1 cellular context compared by ENCODE assay signal in genomic region chr16:29926675-29927522, GRCh38.
TF ChIP-seq lines count a peak whose summit lies in the region.

No MANE protein-coding gene starts in this region.

TF ChIP-seq in K562, 482 proteins besides CTCF, POLR2A, EP300 and RAD21 (continues in another document):
- TF ChIP-seq, protein P1, sequence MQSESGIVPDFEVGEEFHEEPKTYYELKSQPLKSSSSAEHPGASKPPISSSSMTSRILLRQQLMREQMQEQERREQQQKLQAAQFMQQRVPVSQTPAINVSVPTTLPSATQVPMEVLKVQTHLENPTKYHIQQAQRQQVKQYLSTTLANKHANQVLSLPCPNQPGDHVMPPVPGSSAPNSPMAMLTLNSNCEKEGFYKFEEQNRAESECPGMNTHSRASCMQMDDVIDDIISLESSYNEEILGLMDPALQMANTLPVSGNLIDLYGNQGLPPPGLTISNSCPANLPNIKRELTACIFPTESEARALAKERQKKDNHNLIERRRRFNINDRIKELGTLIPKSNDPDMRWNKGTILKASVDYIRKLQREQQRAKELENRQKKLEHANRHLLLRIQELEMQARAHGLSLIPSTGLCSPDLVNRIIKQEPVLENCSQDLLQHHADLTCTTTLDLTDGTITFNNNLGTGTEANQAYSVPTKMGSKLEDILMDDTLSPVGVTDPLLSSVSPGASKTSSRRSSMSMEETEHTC (IDR thresholded peaks at IDR 0.05) = no peak
- no peak for TF ChIP-seq SIN3A (IDR thresholded peaks at IDR 0.05; ENCODE audit: borderline replicate concordance in 2 of 2, control insufficient read depth in 1 of 2, low read depth in 2 of 2, low read length in 2 of 2)
- no peak for TF ChIP-seq PRMT5 (CRISPR knock-in tag; IDR thresholded peaks at IDR 0.05)
- TF ChIP-seq ZNF507 (tag; conservative IDR thresholded peaks at IDR 0.05) = no peak
- TF ChIP-seq KLF13 (tag; IDR thresholded peaks at IDR 0.05; ENCODE audit: borderline replicate concordance, low read depth) = no peak
- no peak for TF ChIP-seq CREM (IDR thresholded peaks at IDR 0.05; ENCODE audit: low read depth)
- peak; percentile 5 for TF ChIP-seq HNRNPLL (IDR thresholded peaks at IDR 0.05; ENCODE audit: low read depth, low read length, poor library complexity, severe bottlenecking)
- TF ChIP-seq ZC3H11A (IDR thresholded peaks at IDR 0.05; ENCODE audit: low read depth, low read length) = no peak
- TF ChIP-seq RBM39 (optimal IDR thresholded peaks at IDR 0.05; ENCODE audit: low read depth, low read length) = no peak
- no peak for TF ChIP-seq ZNF77 (CRISPR knock-in tag; IDR thresholded peaks at IDR 0.05)
- 0 out of 2 replicates have a peak, but pooled peaks have one; percentile 18 for TF ChIP-seq ZNF384 (IDR thresholded peaks at IDR 0.05; ENCODE audit: low read depth, low read length)
- no peak for TF ChIP-seq CBFA2T2 (conservative IDR thresholded peaks at IDR 0.05)
- TF ChIP-seq L3MBTL2 (IDR thresholded peaks at IDR 0.05) = no peak
- TF ChIP-seq, protein P2, sequence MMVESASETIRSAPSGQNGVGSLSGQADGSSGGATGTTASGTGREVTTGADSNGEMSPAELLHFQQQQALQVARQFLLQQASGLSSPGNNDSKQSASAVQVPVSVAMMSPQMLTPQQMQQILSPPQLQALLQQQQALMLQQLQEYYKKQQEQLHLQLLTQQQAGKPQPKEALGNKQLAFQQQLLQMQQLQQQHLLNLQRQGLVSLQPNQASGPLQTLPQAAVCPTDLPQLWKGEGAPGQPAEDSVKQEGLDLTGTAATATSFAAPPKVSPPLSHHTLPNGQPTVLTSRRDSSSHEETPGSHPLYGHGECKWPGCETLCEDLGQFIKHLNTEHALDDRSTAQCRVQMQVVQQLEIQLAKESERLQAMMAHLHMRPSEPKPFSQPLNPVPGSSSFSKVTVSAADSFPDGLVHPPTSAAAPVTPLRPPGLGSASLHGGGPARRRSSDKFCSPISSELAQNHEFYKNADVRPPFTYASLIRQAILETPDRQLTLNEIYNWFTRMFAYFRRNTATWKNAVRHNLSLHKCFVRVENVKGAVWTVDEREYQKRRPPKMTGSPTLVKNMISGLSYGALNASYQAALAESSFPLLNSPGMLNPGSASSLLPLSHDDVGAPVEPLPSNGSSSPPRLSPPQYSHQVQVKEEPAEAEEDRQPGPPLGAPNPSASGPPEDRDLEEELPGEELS (CRISPR knock-in tag; IDR thresholded peaks at IDR 0.05; ENCODE audit: borderline replicate concordance) = no peak
- TF ChIP-seq ZNF354B (CRISPR knock-in tag; IDR thresholded peaks at IDR 0.05) = no peak
- peak; percentile 7; the same call in 1 of the 2 replicates for TF ChIP-seq CEBPG (CRISPR knock-in tag; IDR thresholded peaks at IDR 0.05)
- TF ChIP-seq CEBPG (tag; conservative IDR thresholded peaks at IDR 0.05 in 1 of 2, IDR thresholded peaks at IDR 0.05 in 1 of 2) = no peak
- TF ChIP-seq TEAD1 (CRISPR knock-in tag; IDR thresholded peaks at IDR 0.05) = peak in 1 of 2 experiments; percentile 34; a peak in 1 of 4 replicates
- TF ChIP-seq ZBTB34 (CRISPR knock-in tag; IDR thresholded peaks at IDR 0.05) = no peak
- TF ChIP-seq MGA (IDR thresholded peaks at IDR 0.05) = 0 out of 2 replicates have a peak, but pooled peaks have one; percentile 51
- TF ChIP-seq DDX20 (tag; IDR thresholded peaks at IDR 0.05; ENCODE audit: low read depth) = no peak
- no peak for TF ChIP-seq PRDM10 (IDR thresholded peaks at IDR 0.05; ENCODE audit: partially characterized antibody)
- no peak for TF ChIP-seq ADNP (tag; IDR thresholded peaks at IDR 0.05)
- TF ChIP-seq YBX1 (IDR thresholded peaks at IDR 0.05) = no peak
- TF ChIP-seq KDM1A (IDR thresholded peaks at IDR 0.05) = no peak
- TF ChIP-seq, protein P3, sequence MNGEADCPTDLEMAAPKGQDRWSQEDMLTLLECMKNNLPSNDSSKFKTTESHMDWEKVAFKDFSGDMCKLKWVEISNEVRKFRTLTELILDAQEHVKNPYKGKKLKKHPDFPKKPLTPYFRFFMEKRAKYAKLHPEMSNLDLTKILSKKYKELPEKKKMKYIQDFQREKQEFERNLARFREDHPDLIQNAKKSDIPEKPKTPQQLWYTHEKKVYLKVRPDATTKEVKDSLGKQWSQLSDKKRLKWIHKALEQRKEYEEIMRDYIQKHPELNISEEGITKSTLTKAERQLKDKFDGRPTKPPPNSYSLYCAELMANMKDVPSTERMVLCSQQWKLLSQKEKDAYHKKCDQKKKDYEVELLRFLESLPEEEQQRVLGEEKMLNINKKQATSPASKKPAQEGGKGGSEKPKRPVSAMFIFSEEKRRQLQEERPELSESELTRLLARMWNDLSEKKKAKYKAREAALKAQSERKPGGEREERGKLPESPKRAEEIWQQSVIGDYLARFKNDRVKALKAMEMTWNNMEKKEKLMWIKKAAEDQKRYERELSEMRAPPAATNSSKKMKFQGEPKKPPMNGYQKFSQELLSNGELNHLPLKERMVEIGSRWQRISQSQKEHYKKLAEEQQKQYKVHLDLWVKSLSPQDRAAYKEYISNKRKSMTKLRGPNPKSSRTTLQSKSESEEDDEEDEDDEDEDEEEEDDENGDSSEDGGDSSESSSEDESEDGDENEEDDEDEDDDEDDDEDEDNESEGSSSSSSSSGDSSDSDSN (IDR thresholded peaks at IDR 0.05; ENCODE audit: borderline replicate concordance in 1 of 2, low read depth in 2 of 2, low read length in 2 of 2) = 0 out of 4 replicates have a peak, but pooled peaks of 1 of the 2 experiments have one; percentile 45
- 0 out of 2 replicates have a peak, but pooled peaks have one; percentile 37 for TF ChIP-seq ZC3H4 (CRISPR knock-in tag; IDR thresholded peaks at IDR 0.05; ENCODE audit: borderline replicate concordance)
- TF ChIP-seq RBM25 (IDR thresholded peaks at IDR 0.05; ENCODE audit: low read depth, low read length, severe bottlenecking) = no peak
- no peak for TF ChIP-seq MAFG (tag; conservative IDR thresholded peaks at IDR 0.05)
- no peak for TF ChIP-seq ZBTB49 (CRISPR knock-in tag; IDR thresholded peaks at IDR 0.05; ENCODE audit: borderline replicate concordance)
- no peak for TF ChIP-seq ZNF644 (tag; IDR thresholded peaks at IDR 0.05; ENCODE audit: low read depth)
